8 cellular contexts compared by ENCODE assay signal in the genomic region with DNA sequence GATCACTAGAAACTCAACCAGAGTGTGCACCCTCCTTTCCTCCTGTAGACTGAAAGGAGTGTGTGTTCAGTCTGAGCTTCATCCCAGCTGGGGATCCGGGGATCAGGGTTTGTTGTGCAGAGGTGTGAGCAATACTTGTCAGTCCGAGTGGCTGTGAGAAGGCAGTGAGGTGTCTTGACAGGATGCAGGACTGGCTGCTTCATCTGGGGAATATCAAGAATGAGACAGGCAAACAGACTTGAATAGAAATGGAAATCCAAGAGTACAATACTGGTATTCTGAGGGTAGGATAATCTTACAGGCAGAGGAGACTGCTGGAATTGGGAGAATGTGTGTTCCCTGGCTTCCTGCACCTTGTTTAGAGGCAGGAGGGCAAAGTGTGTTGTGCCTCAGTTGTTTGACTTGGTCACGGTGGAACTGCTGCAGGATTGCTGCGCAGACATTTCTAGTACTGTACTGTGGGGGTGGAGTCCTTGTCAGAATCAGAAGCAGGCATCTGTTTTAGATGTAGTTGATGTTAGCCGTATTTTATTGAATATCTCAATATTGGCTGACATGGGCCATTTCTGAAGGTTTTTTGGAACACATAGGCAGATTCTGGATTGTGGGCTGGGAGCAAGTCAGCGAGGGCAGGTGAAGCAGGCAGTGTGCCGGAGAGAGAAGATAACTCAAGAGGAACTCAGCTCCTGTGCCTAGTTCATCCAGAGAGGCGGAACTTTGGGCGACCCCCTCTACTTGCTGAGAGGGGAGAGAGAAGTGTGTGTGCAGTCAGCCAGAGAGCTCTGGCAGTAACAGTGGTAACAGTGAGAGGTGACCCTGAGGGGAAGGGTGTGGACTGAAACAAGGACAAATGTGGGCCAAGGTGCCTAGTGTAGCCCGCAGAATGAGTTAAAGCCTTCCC. TPM values are rescaled to one million over a fixed set of nuclear protein-coding genes. Genes with fewer than 3 reads are reported as not detected.
DNase-seq lines count a peak whose midpoint lies in the region; ATAC-seq and TF ChIP-seq lines count a peak whose summit lies in the region.

No MANE protein-coding gene starts in this region.

- CTCF ChIA-PET in activated CD4-positive, alpha-beta T cell treated with anti-CD3 and anti-CD28 coated beads for 36 hours (lab: Charles Lee) = interaction anchor here (0.5 to 2.8 kb wide), 11 partner anchors 13 to 229 kb away, joined by 3 to 11 read pairs (median 3); no protein-coding TSS in a partner anchor

- no peak for TF ChIP-seq POLR2A in GM18505 (IDR thresholded peaks at IDR 0.05; ENCODE audit: borderline replicate concordance, extremely low read depth, insufficient read depth, insufficient read length)

- peaks cover 19% of the 10 kb centered on the region for H3K4me1 ChIP-seq in skeletal muscle satellite cell (ENCODE audit: control insufficient read depth, insufficient read depth, low read length)

- TF ChIP-seq CTCF in WERI-Rb-1 (IDR thresholded peaks at IDR 0.05; ENCODE audit: low read depth, low read length) = no peak

- peaks cover 44% of the 10 kb centered on the region for H3K4me1 Mint-ChIP-seq in activated CD4-positive, alpha-beta T cell treated with anti-CD3 and anti-CD28 coated beads for 36 hours

- POLR2A ChIA-PET in activated CD4-positive, alpha-beta T cell treated with anti-CD3 and anti-CD28 coated beads for 36 hours (lab: Charles Lee) = interaction anchor here (0.5 to 2.1 kb wide), 17 partner anchors 9 to 1412 kb away, joined by 3 to 9 read pairs (median 4); a partner anchor contains a TSS

- H3K4me3 ChIP-seq in WERI-Rb-1 (ENCODE audit: low read depth, low read length) = peak overlapping the region; percentile 31
- peak overlapping the region; percentile 57 for H3K4me3 ChIP-seq in skeletal muscle satellite cell (ENCODE audit: low read length)

- no peaks in the 10 kb centered on the region for H3K9me3 Mint-ChIP-seq in activated CD4-positive, alpha-beta T cell treated with anti-CD3 and anti-CD28 coated beads for 36 hours (ENCODE audit: low read depth)

- peaks cover 34% of the 10 kb centered on the region for H3K36me3 ChIP-seq in WERI-Rb-1
- peaks cover 18% of the 10 kb centered on the region for H3K36me3 ChIP-seq in skeletal muscle satellite cell (ENCODE audit: insufficient read depth, low read length)

- H3K9ac ChIP-seq in skeletal muscle satellite cell (ENCODE audit: low read depth, low read length) = peak overlapping the region; percentile 24

- intact Hi-C loops in activated CD4-positive, alpha-beta T cell treated with anti-CD3 and anti-CD28 coated beads for 36 hours (cut with DNase I, micrococcal nuclease) = loop anchor here in 1 of 2 experiments (1.0 to 5.0 kb wide), 3 partner anchors 157 to 383 kb away; a partner anchor contains a TSS

- H3K27me3 ChIP-seq in WERI-Rb-1 (ENCODE audit: insufficient read depth, low read depth, severe bottlenecking) (no peaks in the 10 kb centered on the region), skeletal muscle satellite cell (ENCODE audit: control insufficient read depth, insufficient read depth, low read length) (no peaks in the 10 kb centered on the region)

- peak overlapping the region; percentile 55 for H3K27ac ChIP-seq in WERI-Rb-1

- H3K36me3 Mint-ChIP-seq in activated CD4-positive, alpha-beta T cell treated with anti-CD3 and anti-CD28 coated beads for 36 hours (ENCODE audit: low read depth) = peaks cover 40% of the 10 kb centered on the region

- H3K4me2 ChIP-seq in skeletal muscle satellite cell (ENCODE audit: low read length) = peak overlapping the region; percentile 78

- H3K9me3 ChIP-seq in WERI-Rb-1 (ENCODE audit: severe bottlenecking) = no peaks in the 10 kb centered on the region
- H3K9me3 ChIP-seq in skeletal muscle satellite cell (replicated peaks; ENCODE audit: low read length) = no peaks in the 10 kb centered on the region

- H3K27me3 Mint-ChIP-seq in activated CD4-positive, alpha-beta T cell treated with anti-CD3 and anti-CD28 coated beads for 36 hours = no peaks in the 10 kb centered on the region

- ATAC-seq in activated CD4-positive, alpha-beta T cell treated with anti-CD3 and anti-CD28 coated beads for 36 hours = no peak
- ATAC-seq in GM18505 (IDR thresholded peaks at IDR 0.05; ENCODE audit: unreplicated experiment) = no peak
- no peak for ATAC-seq in GM18907 (IDR thresholded peaks at IDR 0.05; ENCODE audit: unreplicated experiment)

- H3K27ac Mint-ChIP-seq in activated CD4-positive, alpha-beta T cell treated with anti-CD3 and anti-CD28 coated beads for 36 hours = peak overlapping the region; percentile 71

- DNase-seq in activated CD4-positive, alpha-beta T cell treated with anti-CD3 and anti-CD28 coated beads for 36 hours = no peak
- DNase-seq in activated CD4-positive, alpha-beta T cell treated with anti-CD3 and anti-CD28 coated beads, Interleukin-2, amount 50 U/mL, for 4 hours = no peak
- DNase-seq in WERI-Rb-1 (peak; percentile 31), glomerular visceral epithelial cell (ENCODE audit: extremely low spot score) (peak; percentile 30), NCI-H748 (lab: John Stamatoyannopoulos, UW; ENCODE audit: unreplicated experiment) (no peak)

- peak overlapping the region; percentile 98 for H3K4me3 Mint-ChIP-seq in activated CD4-positive, alpha-beta T cell treated with anti-CD3 and anti-CD28 coated beads for 36 hours

RNA-seq across cellular contexts. Expression of a gene that starts 27.1 kb away (rescaled TPM):
- 100 to 1,000 TPM; 202 to 241 TPM for total RNA-seq in activated CD4-positive, alpha-beta T cell treated with anti-CD3 and anti-CD28 coated beads for 36 hours
- 26.6 and 33.0 TPM in 2 replicates for total RNA-seq in skeletal muscle satellite cell (2012; rRNA removed)

RNA-seq across cellular contexts. Expression of a gene that starts 50.0 kb away (rescaled TPM):
- total RNA-seq in activated CD4-positive, alpha-beta T cell treated with anti-CD3 and anti-CD28 coated beads for 36 hours = 10 to 100 TPM; 44.9 to 69.5 TPM
- total RNA-seq in skeletal muscle satellite cell (2012; rRNA removed) = 29.1 and 29.4 TPM in 2 replicates

Comparison
In these comparisons a context has a peak if more than half of its experiments do, and no peak if none do; other contexts are left out.
1. DNase-seq: peak in WERI-Rb-1 (single experiment) and glomerular visceral epithelial cell (single experiment); none in activated CD4-positive, alpha-beta T cell treated with anti-CD3 and anti-CD28 coated beads for 36 hours (single experiment), activated CD4-positive, alpha-beta T cell treated with anti-CD3 and anti-CD28 coated beads, Interleukin-2, amount 50 U/mL, for 4 hours (0 of 2) and NCI-H748 (single experiment).